21 cellular contexts compared by ENCODE assay signal in the genomic region with DNA sequence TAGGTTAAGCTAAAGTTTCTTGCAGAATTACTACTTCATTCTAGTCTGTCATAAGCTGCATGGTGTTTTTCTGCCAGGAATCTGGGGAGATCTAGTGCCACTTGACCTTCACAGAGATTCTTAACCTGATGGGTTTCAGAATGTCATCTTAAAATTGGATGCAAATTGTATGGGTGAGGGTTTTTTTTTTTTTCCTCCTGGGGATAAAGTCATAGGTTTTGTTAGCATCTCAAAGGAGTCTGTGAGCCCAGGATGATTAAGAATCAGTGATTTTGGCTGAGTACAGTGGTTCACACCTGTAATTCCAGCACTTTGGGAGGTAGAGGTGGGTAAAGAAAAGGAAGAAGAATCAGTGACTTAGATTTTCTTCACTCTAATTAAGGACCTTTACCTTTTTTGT. TPM values are rescaled to one million over a fixed set of nuclear protein-coding genes. Genes with fewer than 3 reads are reported as not detected.
DNase-seq lines count a peak whose midpoint lies in the region; ATAC-seq and TF ChIP-seq lines count a peak whose summit lies in the region.
"Had no signal": no experiment of that assay in that cellular context is flagged by ENCODE, and none has a peak within 500 bp of the region (broad histone marks: within the 10 kb centered on the region; RNA-seq: fewer than 3 reads in every experiment).

No MANE protein-coding gene starts in this region.

- no peak overlapping the region for H4K12ac ChIP-seq in trophoblast cell (ENCODE audit: low read depth, low read length)

- H3K4ac ChIP-seq in trophoblast cell (ENCODE audit: low read depth, low read length), result no peak overlapping the region

- no peak overlapping the region for H3K14ac ChIP-seq in trophoblast cell (ENCODE audit: low read length)

- H3K9ac ChIP-seq in OCI-LY3 (ENCODE audit: low read length), result no peak overlapping the region
- H3K9ac ChIP-seq in trophoblast cell (ENCODE audit: low read length), result no peak overlapping the region
- H3K9ac ChIP-seq: BLaER1 treated with 17β-estradiol and CSF1 and Interleukin-3, amounts not matched to agents 10 nM and 100 nM had no signal

- H3K23ac ChIP-seq in trophoblast cell (ENCODE audit: low read length), result no peak overlapping the region

- H3K27ac Mint-ChIP-seq in activated T-helper 2 cell treated with anti-CD3 and anti-CD28 coated beads, Interferon-gamma antibody, Interleukin-2, Interleukin-4, amounts not matched to agents 10 μg/mL and 5 μg/mL and 100 μg/mL, durations not matched to agents 14 hours and 24 hours and 36 hours, result peak overlapping the region; percentile 24
- no peak overlapping the region for H3K27ac Mint-ChIP-seq in stimulated activated memory B cell treated with anti-CD40 and anti-IgM and Interleukin-4, amounts not matched to agents 10 μg/mL and 1 μg/mL and 100 μg/mL, for 72 hours
- H3K27ac Mint-ChIP-seq in activated T-cell treated with anti-CD3 and anti-CD28 coated beads, Interleukin-2, amount 50 U/mL, for 72 hours, result no peak overlapping the region
- H3K27ac Mint-ChIP-seq: B cell; CD4-positive, alpha-beta T cell; CD8-positive, alpha-beta T cell had no signal

- H3K79me2 ChIP-seq in OCI-LY3 (ENCODE audit: low read length), result no peaks in the 10 kb centered on the region
- no peaks in the 10 kb centered on the region for H3K79me2 ChIP-seq in trophoblast cell (ENCODE audit: control insufficient read depth, insufficient read depth, low read length, poor library complexity)

- H4K20me1 ChIP-seq in OCI-LY3 (ENCODE audit: insufficient read depth, low read length), result no peaks in the 10 kb centered on the region
- H4K20me1 ChIP-seq: BLaER1 treated with 17β-estradiol and CSF1 and Interleukin-3, amounts not matched to agents 10 nM and 100 nM had no signal

- no peak overlapping the region for H2BK5ac ChIP-seq in trophoblast cell (ENCODE audit: low read depth, low read length, poor library complexity)

- H4K8ac ChIP-seq in trophoblast cell (ENCODE audit: low read depth, low read length), result no peak overlapping the region

- intact Hi-C loops in activated T-helper 2 cell treated with anti-CD3 and anti-CD28 coated beads, Interferon-gamma antibody, Interleukin-2, Interleukin-4, amounts not matched to agents 10 μg/mL and 5 μg/mL and 100 μg/mL, durations not matched to agents 14 hours and 24 hours and 36 hours (cut with micrococcal nuclease), result loop anchor here (5.0 kb wide), 3 partner anchors 39 to 59 kb away; a partner anchor contains a TSS
- intact Hi-C loops in esophagus muscularis mucosa (cut with DNase I), result no loop called here

- H3K4me2 ChIP-seq in OCI-LY3 (ENCODE audit: low read length), result peak overlapping the region; percentile 79
- H3K4me2 ChIP-seq in trophoblast cell (ENCODE audit: low read length), result no peak overlapping the region
- H3K4me2 ChIP-seq: A549; BLaER1 treated with 17β-estradiol and CSF1 and Interleukin-3, amounts not matched to agents 10 nM and 100 nM had no signal

- H2BK120ac ChIP-seq in trophoblast cell (ENCODE audit: insufficient read depth, low read length, poor library complexity), result no peak overlapping the region

- H3K79me1 ChIP-seq in trophoblast cell (ENCODE audit: low read length), result no peaks in the 10 kb centered on the region

- H3K9me3 ChIP-seq in OCI-LY3 (ENCODE audit: insufficient read depth, low read length) (no peaks in the 10 kb centered on the region), esophagus muscularis mucosa (no peaks in the 10 kb centered on the region), trophoblast cell (ENCODE audit: insufficient read depth, low read depth, low read length) (no peaks in the 10 kb centered on the region)
- H3K9me3 ChIP-seq: A549; BLaER1 treated with 17β-estradiol and CSF1 and Interleukin-3, amounts not matched to agents 10 nM and 100 nM; Caco-2 had no signal

- H3K4me1 ChIP-seq in OCI-LY3 (ENCODE audit: low read length) (peaks cover 41% of the 10 kb centered on the region), esophagus muscularis mucosa (no peaks in the 10 kb centered on the region), trophoblast cell (ENCODE audit: control insufficient read depth in 1 of 2, insufficient read depth in 2 of 2, low read length in 2 of 2) (no peaks in the 10 kb centered on the region)
- H3K4me1 ChIP-seq: A549; BLaER1 treated with 17β-estradiol and CSF1 and Interleukin-3, amounts not matched to agents 10 nM and 100 nM; Caco-2 had no signal

- no peak for TF ChIP-seq POLR2A in esophagus muscularis mucosa (IDR thresholded peaks at IDR 0.05; ENCODE audit: low read depth)

- H3K4me3 ChIP-seq in OCI-LY3 (ENCODE audit: low read length) (no peak overlapping the region), esophagus muscularis mucosa (no peak overlapping the region), trophoblast cell (ENCODE audit: low read depth, low read length) (no peak overlapping the region)
- H3K4me3 ChIP-seq: A549; BLaER1 treated with 17β-estradiol and CSF1 and Interleukin-3, amounts not matched to agents 10 nM and 100 nM had no signal

- TF ChIP-seq EP300 in esophagus muscularis mucosa (IDR thresholded peaks at IDR 0.05), result no peak

- H3K4me3 Mint-ChIP-seq in activated T-helper 2 cell treated with anti-CD3 and anti-CD28 coated beads, Interferon-gamma antibody, Interleukin-2, Interleukin-4, amounts not matched to agents 10 μg/mL and 5 μg/mL and 100 μg/mL, durations not matched to agents 14 hours and 24 hours and 36 hours (ENCODE audit: low read depth), result no peak overlapping the region
- H3K4me3 Mint-ChIP-seq in stimulated activated memory B cell treated with anti-CD40 and anti-IgM and Interleukin-4, amounts not matched to agents 10 μg/mL and 1 μg/mL and 100 μg/mL, for 72 hours, result no peak overlapping the region
- no peak overlapping the region for H3K4me3 Mint-ChIP-seq in activated T-cell treated with anti-CD3 and anti-CD28 coated beads, Interleukin-2, amount 50 U/mL, for 72 hours
- H3K4me3 Mint-ChIP-seq: B cell; CD4-positive, alpha-beta T cell; CD8-positive, alpha-beta T cell had no signal

- no peak overlapping the region for H3K18ac ChIP-seq in trophoblast cell (ENCODE audit: low read length)

- H3K27me3 ChIP-seq in OCI-LY3 (ENCODE audit: low read depth, low read length) (peaks cover 5% of the 10 kb centered on the region; the same call in 1 of the 2 replicates), esophagus muscularis mucosa (no peaks in the 10 kb centered on the region), trophoblast cell (ENCODE audit: insufficient read depth, low read length) (no peaks in the 10 kb centered on the region)
- H3K27me3 ChIP-seq: BLaER1 treated with 17β-estradiol and CSF1 and Interleukin-3, amounts not matched to agents 10 nM and 100 nM had no signal

- H2BK12ac ChIP-seq in trophoblast cell (ENCODE audit: low read length), result no peak overlapping the region

- H3K9me3 Mint-ChIP-seq in activated T-helper 2 cell treated with anti-CD3 and anti-CD28 coated beads, Interferon-gamma antibody, Interleukin-2, Interleukin-4, amounts not matched to agents 10 μg/mL and 5 μg/mL and 100 μg/mL, durations not matched to agents 14 hours and 24 hours and 36 hours, result no peaks in the 10 kb centered on the region
- no peaks in the 10 kb centered on the region for H3K9me3 Mint-ChIP-seq in stimulated activated memory B cell treated with anti-CD40 and anti-IgM and Interleukin-4, amounts not matched to agents 10 μg/mL and 1 μg/mL and 100 μg/mL, for 72 hours
- no peaks in the 10 kb centered on the region for H3K9me3 Mint-ChIP-seq in activated T-cell treated with anti-CD3 and anti-CD28 coated beads, Interleukin-2, amount 50 U/mL, for 72 hours
- H3K9me3 Mint-ChIP-seq: CD4-positive, alpha-beta T cell; CD8-positive, alpha-beta T cell had no signal

- no peak overlapping the region for H2AK5ac ChIP-seq in trophoblast cell (ENCODE audit: low read length)

- TF ChIP-seq CTCF in OCI-LY3 (IDR thresholded peaks at IDR 0.05; ENCODE audit: low read depth, low read length), result no peak
- TF ChIP-seq CTCF in esophagus muscularis mucosa (IDR thresholded peaks at IDR 0.05), result no peak

- no peak overlapping the region for H4K91ac ChIP-seq in trophoblast cell (ENCODE audit: low read depth, low read length)

- peak; percentile 33 for ATAC-seq in HG02610 (IDR thresholded peaks at IDR 0.05; ENCODE audit: unreplicated experiment)
- peak; percentile 44 for ATAC-seq in stimulated activated memory B cell treated with anti-CD40 and anti-IgM and Interleukin-4, amounts not matched to agents 10 μg/mL and 1 μg/mL and 100 μg/mL, for 72 hours
- ATAC-seq in activated T-cell treated with anti-CD3 and anti-CD28 coated beads, Interleukin-2, amount 50 U/mL, for 72 hours (replicated peaks in 1 of 2), result no peak
- ATAC-seq: A549; CD8-positive, alpha-beta T cell had no signal

- no peaks in the 10 kb centered on the region for H3K36me3 Mint-ChIP-seq in activated T-helper 2 cell treated with anti-CD3 and anti-CD28 coated beads, Interferon-gamma antibody, Interleukin-2, Interleukin-4, amounts not matched to agents 10 μg/mL and 5 μg/mL and 100 μg/mL, durations not matched to agents 14 hours and 24 hours and 36 hours (ENCODE audit: low read depth)
- H3K36me3 Mint-ChIP-seq in stimulated activated memory B cell treated with anti-CD40 and anti-IgM and Interleukin-4, amounts not matched to agents 10 μg/mL and 1 μg/mL and 100 μg/mL, for 72 hours, result no peaks in the 10 kb centered on the region
- no peaks in the 10 kb centered on the region for H3K36me3 Mint-ChIP-seq in activated T-cell treated with anti-CD3 and anti-CD28 coated beads, Interleukin-2, amount 50 U/mL, for 72 hours (ENCODE audit: insufficient read depth in 2 of 2)
- H3K36me3 Mint-ChIP-seq: CD8-positive, alpha-beta T cell had no signal

- peaks cover 8% of the 10 kb centered on the region for H3K27me3 Mint-ChIP-seq in activated T-helper 2 cell treated with anti-CD3 and anti-CD28 coated beads, Interferon-gamma antibody, Interleukin-2, Interleukin-4, amounts not matched to agents 10 μg/mL and 5 μg/mL and 100 μg/mL, durations not matched to agents 14 hours and 24 hours and 36 hours (ENCODE audit: low read depth)
- peaks cover 75% of the 10 kb centered on the region for H3K27me3 Mint-ChIP-seq in stimulated activated memory B cell treated with anti-CD40 and anti-IgM and Interleukin-4, amounts not matched to agents 10 μg/mL and 1 μg/mL and 100 μg/mL, for 72 hours
- peaks cover 21% of the 10 kb centered on the region for H3K27me3 Mint-ChIP-seq in activated T-cell treated with anti-CD3 and anti-CD28 coated beads, Interleukin-2, amount 50 U/mL, for 72 hours (ENCODE audit: low read depth)

- peak overlapping the region; percentile 27; the same call in 1 of the 2 replicates for H3K27ac ChIP-seq in OCI-LY3 (ENCODE audit: low read length)
- H3K27ac ChIP-seq in esophagus muscularis mucosa (replicated peaks in 1 of 4), result no peak overlapping the region
- no peak overlapping the region for H3K27ac ChIP-seq in trophoblast cell (ENCODE audit: low read depth, low read length)
- H3K27ac ChIP-seq: 22Rv1; A549; BLaER1 treated with 17β-estradiol and CSF1 and Interleukin-3, amounts not matched to agents 10 nM and 100 nM; C4-2B had no signal

- H3K36me3 ChIP-seq in OCI-LY3 (replicated peaks; ENCODE audit: low read depth, low read length) (no peaks in the 10 kb centered on the region), esophagus muscularis mucosa (peaks cover 0 to 16% (median 0%) of the 10 kb centered on the region in 4 donors), trophoblast cell (ENCODE audit: control insufficient read depth in 1 of 2, insufficient read depth in 2 of 2, low read length in 2 of 2) (no peaks in the 10 kb centered on the region)
- H3K36me3 ChIP-seq: BLaER1 treated with 17β-estradiol and CSF1 and Interleukin-3, amounts not matched to agents 10 nM and 100 nM had no signal

- peaks cover 46% of the 10 kb centered on the region for H3K4me1 Mint-ChIP-seq in activated T-helper 2 cell treated with anti-CD3 and anti-CD28 coated beads, Interferon-gamma antibody, Interleukin-2, Interleukin-4, amounts not matched to agents 10 μg/mL and 5 μg/mL and 100 μg/mL, durations not matched to agents 14 hours and 24 hours and 36 hours (ENCODE audit: low read depth)
- H3K4me1 Mint-ChIP-seq in stimulated activated memory B cell treated with anti-CD40 and anti-IgM and Interleukin-4, amounts not matched to agents 10 μg/mL and 1 μg/mL and 100 μg/mL, for 72 hours, result peaks cover 17% of the 10 kb centered on the region
- no peaks in the 10 kb centered on the region for H3K4me1 Mint-ChIP-seq in activated T-cell treated with anti-CD3 and anti-CD28 coated beads, Interleukin-2, amount 50 U/mL, for 72 hours (ENCODE audit: low read depth)
- H3K4me1 Mint-ChIP-seq: B cell had no signal

- H2AFZ ChIP-seq in OCI-LY3 (ENCODE audit: low read depth, low read length) (no peak overlapping the region), trophoblast cell (ENCODE audit: insufficient read depth, low read length, poor library complexity) (no peak overlapping the region)

- DNase-seq in activated T-helper 2 cell treated with anti-CD3 and anti-CD28 coated beads, Interferon-gamma antibody, Interleukin-2, Interleukin-4, amounts not matched to agents 10 μg/mL and 5 μg/mL and 100 μg/mL, durations not matched to agents 14 hours and 24 hours and 36 hours (ENCODE audit: low spot score), result no peak
- no peak for DNase-seq in esophagus muscularis mucosa (ENCODE audit: extremely low spot score)
- DNase-seq in activated T-cell treated with anti-CD3 and anti-CD28 coated beads, Interleukin-2, amount 50 U/mL, for 72 hours, result no peak
- DNase-seq in stimulated activated CD4-positive, alpha-beta T cell treated with anti-CD3 and anti-CD28 coated beads, Interleukin-4, amount 100 ng/mL, for 4 hours, result no peak
- no peak for DNase-seq in trophoblast cell
- DNase-seq: AML-193; Caco-2; Calu3; CD4-positive, alpha-beta T cell; CD8-positive, alpha-beta T cell; DMS79 treated with DMSO at 0.1 percent for 48 hours; GF-D8 had no signal

RNA-seq across cellular contexts. Expression of a gene that starts 51.2 kb away (rescaled TPM):
- 0.76 and 1.1 TPM in 2 replicates for total RNA-seq in activated T-helper 2 cell treated with anti-CD3 and anti-CD28 coated beads, Interferon-gamma antibody, Interleukin-2, Interleukin-4, amounts not matched to agents 10 μg/mL and 5 μg/mL and 100 μg/mL, durations not matched to agents 14 hours and 24 hours and 36 hours
- total RNA-seq in esophagus muscularis mucosa, result 1 to 10 TPM in 3 of 4 donors, under 1 TPM in 1; 0.42 to 2.3 (median 1.6) TPM
- 1 to 10 TPM; 3.4 to 4.3 TPM for total RNA-seq in activated T-cell treated with anti-CD3 and anti-CD28 coated beads, Interleukin-2, amount 50 U/mL, for 72 hours
- 0.11 TPM in 2 replicates for polyA plus RNA-seq in trophoblast cell (2013)
- total RNA-seq: A172, Caco-2 had no signal

Comparison
In these comparisons a context has a peak if more than half of its experiments do, and no peak if none do; other contexts are left out.
1. ATAC-seq: peak in HG02610 (single experiment) and stimulated activated memory B cell treated with anti-CD40 and anti-IgM and Interleukin-4, amounts not matched to agents 10 μg/mL and 1 μg/mL and 100 μg/mL, for 72 hours (single experiment); none in activated T-cell treated with anti-CD3 and anti-CD28 coated beads, Interleukin-2, amount 50 U/mL, for 72 hours (0 of 2).